ENCODE assay signal across 8 cellular contexts in the genomic region with DNA sequence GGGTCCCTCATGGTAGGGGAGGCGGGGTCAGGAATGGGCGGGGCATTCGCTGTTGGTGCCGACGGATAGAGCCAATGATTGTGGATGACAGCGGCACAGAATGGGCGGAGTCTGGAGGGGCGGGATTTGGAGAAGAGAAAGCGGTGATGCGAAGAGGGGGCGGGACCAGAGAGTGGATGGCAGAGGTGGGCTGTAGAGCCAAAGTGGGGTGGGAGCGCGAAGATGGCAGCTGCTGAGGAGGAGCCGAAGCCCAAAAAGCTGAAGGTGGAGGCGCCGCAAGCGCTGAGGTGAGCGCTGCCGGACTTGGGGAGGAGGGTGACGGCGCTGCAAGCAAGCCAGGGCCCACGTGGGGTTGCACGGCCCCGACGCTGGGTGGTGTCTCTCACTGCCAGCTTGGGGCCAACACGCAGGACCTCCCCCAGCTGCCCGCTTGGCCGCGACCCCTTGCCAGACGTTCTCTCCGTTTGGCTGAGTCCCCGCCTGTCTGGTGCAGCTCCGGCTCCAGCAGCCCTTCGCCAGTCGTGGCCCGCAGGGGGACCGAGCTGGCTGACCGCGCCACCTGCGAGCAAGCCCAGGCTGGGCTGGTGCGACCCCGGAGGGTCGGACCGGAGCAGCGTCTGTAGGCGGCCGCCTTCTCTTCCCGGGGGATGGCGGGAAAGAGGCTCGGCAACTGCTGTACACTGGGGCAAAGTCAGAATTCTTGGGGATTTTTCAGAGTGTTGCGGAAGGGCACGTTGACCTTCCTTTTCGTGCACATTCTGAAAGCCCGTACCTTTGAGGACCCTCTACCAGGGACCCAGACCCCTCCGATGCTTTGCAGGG. TPM values are rescaled to one million over a fixed set of nuclear protein-coding genes. Genes with fewer than 3 reads are reported as not detected.
DNase-seq lines count a peak whose midpoint lies in the region; ATAC-seq and TF ChIP-seq lines count a peak whose summit lies in the region.

A gene (plus strand): TSS at position 165 of the 822 bp plus-strand sequence. CDS start 58 bp downstream, at position 223.

- peak within 1 kb of the TSS; percentile 99 for H3K4me2 ChIP-seq in OCI-LY7 (ENCODE audit: low read length)

- POLR2A ChIA-PET in OCI-LY7 (lab: Charles Lee), result interaction anchor here (0.8 to 2.2 kb wide), 9 partner anchors 12 to 272 kb away, joined by 3 to 13 read pairs (median 3); no protein-coding TSS in a partner anchor

- no peaks in the 10 kb centered on the region for H4K20me1 ChIP-seq in OCI-LY7 (ENCODE audit: insufficient read depth, low read length)

- BruUV-seq in Calu3 (replicated peaks; lab: Mats Ljungman, UMichigan), result no TSS peak
- BruUV-seq in OCI-LY7 (replicated peaks; lab: Mats Ljungman, UMichigan), result no TSS peak

- H3K4me1 Mint-ChIP-seq in Calu3 (ENCODE audit: low read depth, unreplicated experiment), result peaks cover 29% of the 10 kb centered on the region

- H3K36me3 Mint-ChIP-seq in Calu3 (ENCODE audit: insufficient read depth, unreplicated experiment), result peaks cover 13% of the 10 kb centered on the region

- peaks cover 64% of the 10 kb centered on the region for H3K79me2 ChIP-seq in OCI-LY7 (ENCODE audit: insufficient read depth, low read depth, low read length)

- H3K36me3 ChIP-seq in OCI-LY7 (ENCODE audit: insufficient read depth, low read length), result peaks cover 17% of the 10 kb centered on the region

- H3K4me1 ChIP-seq in OCI-LY7 (ENCODE audit: insufficient read depth, low read length, poor library complexity, severe bottlenecking), result peaks cover 27% of the 10 kb centered on the region

- no peak within 1 kb of the TSS for H3K4me3 Mint-ChIP-seq in Calu3 (ENCODE audit: low read depth, unreplicated experiment)

- CTCF ChIA-PET in Calu3 (lab: Charles Lee) (interaction anchor here (1.1 to 1.6 kb wide), 5 partner anchors 18 to 83 kb away, joined by 3 to 12 read pairs (median 5); no protein-coding TSS in a partner anchor), OCI-LY7 (lab: Charles Lee; ENCODE audit: unreplicated experiment) (interaction anchor here (1.5 kb wide), 1 partner anchor 16 kb away, joined by 3 read pairs; no protein-coding TSS in a partner anchor)

- H3K27ac ChIP-seq in OCI-LY7 (ENCODE audit: low read depth, low read length, poor library complexity, severe bottlenecking), result peak within 1 kb of the TSS; percentile 75

- ATAC-seq in GM19468 (IDR thresholded peaks at IDR 0.05; ENCODE audit: extremely low read depth, unreplicated experiment), result peak; percentile 41

- H3K9me3 ChIP-seq in OCI-LY7 (ENCODE audit: low read length), result no peaks in the 10 kb centered on the region

- H3K9me2 ChIP-seq in OCI-LY7 (ENCODE audit: insufficient read depth, low read length), result no peaks in the 10 kb centered on the region

- TF ChIP-seq CTCF in Calu3 (IDR thresholded peaks at IDR 0.05; ENCODE audit: unreplicated experiment) (no peak), OCI-LY7 (conservative IDR thresholded peaks at IDR 0.05; ENCODE audit: low read length) (peak; percentile 61), epithelial cell of esophagus (IDR thresholded peaks at IDR 0.05; ENCODE audit: insufficient read depth, low read depth, low read length, missing control alignments) (no peak)

- H3K4me3 ChIP-seq in OCI-LY7 (ENCODE audit: low read depth, low read length, poor library complexity, severe bottlenecking) (peak within 1 kb of the TSS; percentile 96), epithelial cell of esophagus (ENCODE audit: low read length) (peak within 1 kb of the TSS; percentile 97)

- no peak within 1 kb of the TSS for H3K27ac Mint-ChIP-seq in Calu3 (ENCODE audit: unreplicated experiment)

- intact Hi-C loops in Calu3 (cut with micrococcal nuclease; ENCODE audit: unreplicated experiment), result loop anchor here (2.0 kb wide), 1 partner anchor 62 kb away; no protein-coding TSS in a partner anchor
- intact Hi-C loops in OCI-LY7 (cut with micrococcal nuclease; ENCODE audit: unreplicated experiment), result loop anchor here (1.0 to 5.0 kb wide), 4 partner anchors 15 to 139 kb away; no protein-coding TSS in a partner anchor

- H3K27me3 Mint-ChIP-seq in Calu3 (ENCODE audit: unreplicated experiment), result no peaks in the 10 kb centered on the region

- H2AFZ ChIP-seq in OCI-LY7 (ENCODE audit: low read length), result peak within 1 kb of the TSS; percentile 70

- H3K9me3 Mint-ChIP-seq in Calu3 (ENCODE audit: low read depth, unreplicated experiment), result no peaks in the 10 kb centered on the region

- peak; percentile 100 for DNase-seq in Calu3
- DNase-seq in HS-5 (ENCODE audit: low read depth), result peak; percentile 97
- peak; percentile 98 for DNase-seq in OCI-LY7 (ENCODE audit: low spot score)
- peak; percentile 99 for DNase-seq in activated T-cell treated with anti-CD3 and anti-CD28 coated beads for 24 hours (ENCODE audit: low read depth)
- DNase-seq in epithelial cell of esophagus (ENCODE audit: low read depth), result peak; percentile 98
- peak; percentile 99 for DNase-seq in mucosa of gallbladder (ENCODE audit: low spot score)
- DNase-seq in stimulated activated CD8-positive, alpha-beta memory T cell treated with anti-CD3 and anti-CD28 coated beads, Interleukin-4, amount 100 ng/mL, for 4 hours (ENCODE audit: low read depth in 2 of 2, low spot score in 1 of 2), result peak; percentile 100

RNA-seq across cellular contexts. Expression of the gene that starts here (rescaled TPM):
- total RNA-seq in Calu3 (2022) (62.5 and 66.6 TPM in 2 replicates), OCI-LY7 (2022) (31.1 and 39.0 TPM in 2 replicates), mucosa of gallbladder (13.0 TPM)
- total RNA-seq in OCI-LY7 (2014; rRNA removed; shearing (Covaris generic)), result 20.2 and 26.4 TPM in 2 replicates

Comparison
In these comparisons a context has a peak if more than half of its experiments do, and no peak if none do; other contexts are left out.
1. Peak in every context shown above with its lines: DNase-seq, ATAC-seq, H3K4me3 ChIP-seq and H3K27ac ChIP-seq.